In genomic region chr12:62933871-62934798, GRCh38 we compare ENCODE assay signal across 8 cellular contexts. TPM values are rescaled to one million over a fixed set of nuclear protein-coding genes. Genes with fewer than 3 reads are reported as not detected.
DNase-seq lines count a peak whose midpoint lies in the region; TF ChIP-seq lines count a peak whose summit lies in the region.

No MANE protein-coding gene starts in this region.

- H3K27ac Mint-ChIP-seq in mesothelial cell of epicardium, result peak overlapping the region; percentile 96

- no peak for TF ChIP-seq EP300 in transverse colon (IDR thresholded peaks at IDR 0.05; ENCODE audit: low read depth)

- peak overlapping the region; percentile 31 to 83 (median 66) for H3K27ac ChIP-seq in transverse colon

- H3K9ac ChIP-seq in endocrine pancreas (ENCODE audit: control insufficient read depth, insufficient read depth, low read length), result peak overlapping the region; percentile 56

- DNase-seq in NCI-H1092 treated with DMSO at 0.1 percent for 48 hours (lab: John Stamatoyannopoulos, UW), result peak; percentile 42
- DNase-seq in NCI-H1092 (lab: John Stamatoyannopoulos, UW), result no peak
- DNase-seq in GM20000 (ENCODE audit: low spot score), result peak; percentile 73
- peak; percentile 70 for DNase-seq in HK-2 (ENCODE audit: unreplicated experiment)
- peak; percentile 41 for DNase-seq in SW480 (ENCODE audit: low spot score)
- no peak for DNase-seq in mesothelial cell of epicardium (ENCODE audit: low spot score in 2 of 2, unreplicated experiment in 2 of 2)
- DNase-seq in transverse colon, result peak; percentile 35

- H3K36me3 ChIP-seq in endocrine pancreas (ENCODE audit: control insufficient read depth, insufficient read depth, low read length), result no peaks in the 10 kb centered on the region
- H3K36me3 ChIP-seq in transverse colon, result no peaks in the 10 kb centered on the region

- 1 to 2% methylated on average over 8 to 39 of the region's 65 CpGs for whole genome bisulfite sequencing in transverse colon (ENCODE audit: low coverage in 1 of 2), 2 donors

- TF ChIP-seq CTCF in GM20000 (IDR thresholded peaks at IDR 0.05; ENCODE audit: extremely low read depth, missing control alignments), result no peak
- TF ChIP-seq CTCF in mesothelial cell of epicardium (IDR thresholded peaks at IDR 0.05; ENCODE audit: unreplicated experiment), result no peak
- no peak for TF ChIP-seq CTCF in transverse colon (IDR thresholded peaks at IDR 0.05)

- H3K9me3 ChIP-seq in endocrine pancreas (ENCODE audit: control insufficient read depth, low read length), result no peaks in the 10 kb centered on the region
- no peaks in the 10 kb centered on the region for H3K9me3 ChIP-seq in transverse colon

- peaks cover 39% of the 10 kb centered on the region for H3K27me3 Mint-ChIP-seq in mesothelial cell of epicardium (ENCODE audit: low read depth)

- intact Hi-C loops in transverse colon (cut with DNase I; ENCODE audit: low total_unique reads), result no loop called here

- no peaks in the 10 kb centered on the region for H3K4me1 ChIP-seq in endocrine pancreas (ENCODE audit: control insufficient read depth, insufficient read depth, low read length)
- peaks cover 4 to 17% (median 12%) of the 10 kb centered on the region in 4 donors for H3K4me1 ChIP-seq in transverse colon

- no peaks in the 10 kb centered on the region for H3K36me3 Mint-ChIP-seq in mesothelial cell of epicardium

- peak overlapping the region; percentile 94 for H3K4me3 ChIP-seq in endocrine pancreas (ENCODE audit: control insufficient read depth, insufficient read depth, low read length)
- H3K4me3 ChIP-seq in transverse colon, result peak overlapping the region; percentile 56 to 78 (median 68)

- H3K27me3 ChIP-seq in endocrine pancreas (ENCODE audit: control insufficient read depth, insufficient read depth, low read length), result no peaks in the 10 kb centered on the region
- no peaks in the 10 kb centered on the region for H3K27me3 ChIP-seq in transverse colon

- in situ Hi-C loops in transverse colon (cut with MboI; ENCODE audit: low pct_ligation_motif_present in 1 of 4, low pct_unique_long_range_greater_than_20kb in 1 of 4, low sequenced_read_pairs in 3 of 4), result no loop called here

- H3K4me1 Mint-ChIP-seq in mesothelial cell of epicardium, result peaks cover 32% of the 10 kb centered on the region

- no peak for TF ChIP-seq POLR2A in transverse colon (IDR thresholded peaks at IDR 0.05)

- H3K4me3 Mint-ChIP-seq in mesothelial cell of epicardium, result peak overlapping the region; percentile 97

- H3K9me3 Mint-ChIP-seq in mesothelial cell of epicardium, result no peaks in the 10 kb centered on the region

RNA-seq across cellular contexts. Expression of gene PPM1H, which starts 0.8 kb away (rescaled TPM):
- total RNA-seq in mesothelial cell of epicardium (10.3 to 15.7 TPM (median 11.2 TPM) in 3 replicates), transverse colon (1 to 10 TPM in 3 of 4 donors, under 1 TPM in 1; 0.37 to 3.2 (median 2.8) TPM)

Comparison
In these comparisons a context has a peak if more than half of its experiments do, and no peak if none do; other contexts are left out.
1. DNase-seq: peak in NCI-H1092 treated with DMSO at 0.1 percent for 48 hours (single experiment), GM20000 (single experiment), HK-2 (single experiment), SW480 (single experiment) and transverse colon (single experiment); none in NCI-H1092 (single experiment) and mesothelial cell of epicardium (0 of 2).